In genomic region chr19:3947316-3947933, GRCh38 we compare ENCODE assay signal across 10 cellular contexts. TPM values are rescaled to one million over a fixed set of nuclear protein-coding genes. Genes with fewer than 3 reads are reported as not detected.
"Had no signal": no experiment of that assay in that cellular context is flagged by ENCODE, and none has a peak within 500 bp of the region (broad histone marks: within the 10 kb centered on the region; RNA-seq: fewer than 3 reads in every experiment).

No MANE protein-coding gene starts in this region.

RNA-seq across cellular contexts. Expression of gene NMRK2, which starts 14.6 kb away (rescaled TPM):
- total RNA-seq: naive thymus-derived CD4-positive, alpha-beta T cell; natural killer cell; neural crest cell; occipital lobe; osteocyte; renal cortical epithelial cell; sciatic nerve; smooth muscle cell; spleen; suprapubic skin had no signal
- polyA plus RNA-seq: naive thymus-derived CD4-positive, alpha-beta T cell; smooth muscle cell had no signal
